ENCODE assay signal across 20 cellular contexts in the genomic region with DNA sequence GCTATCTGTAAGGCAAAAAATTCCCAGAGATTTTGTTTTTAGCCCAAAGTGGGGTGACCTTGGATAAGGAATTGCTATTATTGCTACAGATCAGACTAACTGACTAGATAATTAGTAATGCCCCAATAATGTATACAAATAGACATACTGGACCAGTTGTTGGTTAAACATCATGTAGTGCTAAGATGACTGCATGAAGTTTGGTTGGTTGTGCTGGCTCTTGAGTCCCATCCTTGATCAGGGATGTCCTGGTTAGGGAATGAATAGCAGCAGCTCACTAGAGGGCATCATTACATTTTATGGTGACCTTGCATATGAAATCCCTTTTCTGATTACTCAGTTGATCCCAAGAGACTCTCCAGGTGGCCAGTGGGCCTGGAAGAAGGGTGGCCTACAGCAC. TPM values are rescaled to one million over a fixed set of nuclear protein-coding genes. Genes with fewer than 3 reads are reported as not detected.
"Had no signal": no experiment of that assay in that cellular context is flagged by ENCODE, and none has a peak within 500 bp of the region (broad histone marks: within the 10 kb centered on the region; RNA-seq: fewer than 3 reads in every experiment).

No MANE protein-coding gene starts in this region.

- ATAC-seq: left lobe of liver; lower lobe of right lung; right lobe of liver; stimulated activated effector memory CD8-positive, alpha-beta T cell treated with anti-CD3 and anti-CD28 coated beads, Interleukin-12 subunit alpha, Interleukin-12 subunit beta, amount 100 ng/mL, for 72 hours; stimulated activated naive CD8-positive, alpha-beta T cell treated with anti-CD3 and anti-CD28 coated beads, Interleukin-15, amount 100 ng/mL, for 72 hours had no signal

- H3K36me3 ChIP-seq: cardiac muscle cell, lower lobe of right lung, right lobe of liver, tibial artery had no signal

- H3K27me3 ChIP-seq: cardiac muscle cell, right lobe of liver, tibial artery had no signal

- H3K4me3 ChIP-seq: cardiac muscle cell, lower lobe of right lung, right lobe of liver, skin epidermis, tibial artery had no signal

- DNase-seq: activated CD4-positive, alpha-beta T cell treated with anti-CD3 and anti-CD28 coated beads, Interleukin-2, amount 50 U/mL, for 4 hours; activated CD8-positive, alpha-beta memory T cell treated with anti-CD3 and anti-CD28 coated beads for 24 hours; activated CD8-positive, alpha-beta memory T cell treated with anti-CD3 and anti-CD28 coated beads, Interleukin-2, amount 50 U/mL, for 4 hours; activated naive CD4-positive, alpha-beta T cell treated with Interleukin-2 at 50 U/mL for 16 hours; activated naive CD8-positive, alpha-beta T cell treated with anti-CD3 and anti-CD28 coated beads for 36 hours; activated T-cell treated with anti-CD3 and anti-CD28 coated beads, Interleukin-2, amount 50 U/mL, for 24 hours; effector CD8-positive, alpha-beta T cell; erythroblast; foreskin melanocyte; lower lobe of right lung; naive B cell; occipital lobe; right lobe of liver; stimulated activated CD4-positive, alpha-beta T cell treated with anti-CD3 and anti-CD28 coated beads, Interleukin-2, amount 100 ng/mL, for 24 hours; stimulated activated naive CD8-positive, alpha-beta T cell treated with anti-CD3 and anti-CD28 coated beads, Interleukin-15, amount 100 ng/mL, for 72 hours; tibial artery had no signal

- H3K9me3 ChIP-seq: lower lobe of right lung, right lobe of liver, tibial artery had no signal

- H3K4me1 ChIP-seq: lower lobe of right lung, right lobe of liver, tibial artery had no signal

- H3K27ac ChIP-seq: cardiac muscle cell, lower lobe of right lung, right lobe of liver, skin epidermis, tibial artery had no signal

RNA-seq across cellular contexts. Expression of gene TPBG, which starts 10.9 kb away (rescaled TPM):
- total RNA-seq: activated naive CD8-positive, alpha-beta T cell treated with anti-CD3 and anti-CD28 coated beads for 36 hours had no signal
